1 cellular context compared by ENCODE assay signal in the genomic region with DNA sequence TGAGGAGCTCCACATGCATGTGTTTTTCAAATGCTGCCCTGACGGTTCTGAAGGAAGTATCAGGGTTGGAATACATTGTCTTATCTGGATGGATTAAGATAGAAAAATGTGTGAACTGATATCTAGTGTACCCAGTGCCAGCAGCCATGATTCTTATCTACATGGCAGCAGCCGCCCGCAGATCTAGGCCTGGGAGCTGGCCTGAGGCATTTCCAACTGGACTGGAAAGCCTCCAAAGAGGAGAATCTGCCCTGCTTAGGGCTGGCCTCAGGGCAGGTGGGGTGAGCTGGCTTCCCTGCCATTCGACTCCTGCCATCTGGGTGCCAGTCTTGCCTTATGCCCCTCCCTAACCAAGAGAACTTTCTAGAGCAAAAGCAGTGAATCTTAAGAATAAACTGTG.
A peak's percentile ranks its signal among the peaks of the same experiment; 100 is the strongest.
TF ChIP-seq lines count a peak whose summit lies in the region.

No MANE protein-coding gene starts in this region.

TF ChIP-seq in SK-N-SH, 30 proteins besides CTCF, POLR2A, EP300 and RAD21 (continued from another document):
- TF ChIP-seq FOSL2 (IDR thresholded peaks at IDR 0.05; ENCODE audit: borderline replicate concordance, low read depth), result no peak
- peak; percentile 33 for TF ChIP-seq CHD2 (IDR thresholded peaks at IDR 0.05; ENCODE audit: low read length, partially characterized antibody)
- TF ChIP-seq, protein P1, sequence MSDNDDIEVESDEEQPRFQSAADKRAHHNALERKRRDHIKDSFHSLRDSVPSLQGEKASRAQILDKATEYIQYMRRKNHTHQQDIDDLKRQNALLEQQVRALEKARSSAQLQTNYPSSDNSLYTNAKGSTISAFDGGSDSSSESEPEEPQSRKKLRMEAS (IDR thresholded peaks at IDR 0.05; ENCODE audit: low read depth), result no peak
